In the genomic region with DNA sequence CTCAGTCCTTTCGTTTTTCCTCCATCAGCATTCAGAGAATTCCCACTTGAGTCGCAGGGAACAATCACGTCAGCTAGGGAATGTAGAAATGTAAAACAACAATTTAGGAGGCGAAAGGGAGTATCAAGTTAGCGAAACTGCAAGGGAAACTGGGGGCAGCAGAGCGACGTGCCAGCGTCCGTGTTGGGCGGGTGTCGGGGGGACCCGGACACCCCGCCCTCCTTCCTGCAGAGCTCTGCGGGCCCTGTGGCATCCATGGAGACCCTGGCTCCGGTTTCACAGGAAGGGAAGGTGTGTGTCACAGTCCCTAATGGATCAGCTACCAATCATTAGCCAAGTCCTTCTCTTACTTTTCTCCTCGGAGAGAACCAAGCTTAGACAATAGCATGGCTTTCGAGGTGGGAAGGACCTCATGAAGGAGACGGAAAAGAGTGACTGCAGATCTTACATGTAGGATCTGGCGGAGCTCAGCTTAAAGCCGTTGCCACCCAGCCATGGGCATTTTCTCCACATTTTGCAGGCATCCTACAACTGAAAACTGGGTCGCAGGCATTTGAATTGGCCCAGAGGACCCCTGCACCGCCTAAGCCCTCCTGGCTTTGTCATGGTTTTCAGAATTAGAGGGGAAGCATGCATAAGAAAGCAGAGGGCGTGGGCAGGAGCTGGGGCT, we compare ENCODE assay signal across 1 cellular context.
TF ChIP-seq lines count a peak whose summit lies in the region.

No MANE protein-coding gene starts in this region.

TF ChIP-seq in HEK293T, 16 proteins besides CTCF, POLR2A, EP300 and RAD21:
- TF ChIP-seq SUZ12 (IDR thresholded peaks at IDR 0.05) (no peak), CTBP1 (IDR thresholded peaks at IDR 0.05; ENCODE audit: borderline replicate concordance) (no peak), FOXK2 (IDR thresholded peaks at IDR 0.05) (no peak), NFRKB (IDR thresholded peaks at IDR 0.05) (no peak), FOXM1 (IDR thresholded peaks at IDR 0.05; ENCODE audit: borderline replicate concordance) (no peak), L3MBTL2 (conservative IDR thresholded peaks at IDR 0.05) (no peak), ELF4 (IDR thresholded peaks at IDR 0.05) (no peak), ARNT (IDR thresholded peaks at IDR 0.05) (no peak), TARDBP (IDR thresholded peaks at IDR 0.05) (no peak), ZNF384 (IDR thresholded peaks at IDR 0.05) (no peak), HDGF (IDR thresholded peaks at IDR 0.05; ENCODE audit: borderline replicate concordance) (no peak), SP1 (IDR thresholded peaks at IDR 0.05) (no peak), BHLHE40 (IDR thresholded peaks at IDR 0.05; ENCODE audit: borderline replicate concordance) (no peak), FOXA1 (IDR thresholded peaks at IDR 0.05) (no peak), LEF1 (IDR thresholded peaks at IDR 0.05; ENCODE audit: borderline replicate concordance) (no peak)
- TF ChIP-seq, protein P1, sequence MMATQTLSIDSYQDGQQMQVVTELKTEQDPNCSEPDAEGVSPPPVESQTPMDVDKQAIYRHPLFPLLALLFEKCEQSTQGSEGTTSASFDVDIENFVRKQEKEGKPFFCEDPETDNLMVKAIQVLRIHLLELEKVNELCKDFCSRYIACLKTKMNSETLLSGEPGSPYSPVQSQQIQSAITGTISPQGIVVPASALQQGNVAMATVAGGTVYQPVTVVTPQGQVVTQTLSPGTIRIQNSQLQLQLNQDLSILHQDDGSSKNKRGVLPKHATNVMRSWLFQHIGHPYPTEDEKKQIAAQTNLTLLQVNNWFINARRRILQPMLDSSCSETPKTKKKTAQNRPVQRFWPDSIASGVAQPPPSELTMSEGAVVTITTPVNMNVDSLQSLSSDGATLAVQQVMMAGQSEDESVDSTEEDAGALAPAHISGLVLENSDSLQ (IDR thresholded peaks at IDR 0.05) = no peak
